Comparison of ENCODE assay signal across 1 cellular context in genomic region chr17:4318186-4318585, GRCh38.
A peak's percentile ranks its signal among the peaks of the same experiment; 100 is the strongest.
TF ChIP-seq lines count a peak whose summit lies in the region.

No MANE protein-coding gene starts in this region.

TF ChIP-seq in K562, 482 proteins besides CTCF, POLR2A, EP300 and RAD21:
- TF ChIP-seq ZNF384 (IDR thresholded peaks at IDR 0.05; ENCODE audit: low read depth, low read length) (no peak), GTF2F1 (IDR thresholded peaks at IDR 0.05; ENCODE audit: low read depth, low read length) (no peak), ZBTB17 (CRISPR knock-in tag; IDR thresholded peaks at IDR 0.05) (no peak), ZNF507 (tag; conservative IDR thresholded peaks at IDR 0.05) (peak; percentile 52)
